Comparison of ENCODE assay signal across 30 cellular contexts in genomic region chr16:13839577-13839976, GRCh38.
DNase-seq lines count a peak whose midpoint lies in the region; ATAC-seq, FAIRE-seq and TF ChIP-seq lines count a peak whose summit lies in the region.
"Had no signal": no experiment of that assay in that cellular context is flagged by ENCODE, and none has a peak within 500 bp of the region (broad histone marks: within the 10 kb centered on the region; RNA-seq: fewer than 3 reads in every experiment).

No MANE protein-coding gene starts in this region.

- no peaks in the 10 kb centered on the region for H3K9me3 ChIP-seq in SK-N-SH
- no peaks in the 10 kb centered on the region for H3K9me3 ChIP-seq in Karpas-422 (ENCODE audit: low read length)
- no peaks in the 10 kb centered on the region for H3K9me3 ChIP-seq in GM12878 (replicated peaks; ENCODE audit: control insufficient read depth, insufficient read depth, low read length)
- H3K9me3 ChIP-seq: gastrocnemius medialis, left lung, stomach, thyroid gland had no signal

- TF ChIP-seq CTCF in SK-N-SH (IDR thresholded peaks at IDR 0.05), result peak; percentile 7; the same call in 1 of the 2 replicates
- peak in 2 of 3 experiments; percentile 10 to 14; a peak in 1 of 6 replicates for TF ChIP-seq CTCF in GM12878 (IDR thresholded peaks at IDR 0.05 in 2 of 3, conservative IDR thresholded peaks at IDR 0.05 in 1 of 3; ENCODE audit: control insufficient read depth in 2 of 3, extremely low read depth in 1 of 3, insufficient read depth in 1 of 3, low read depth in 3 of 3, low read length in 3 of 3)
- peak; percentile 8 for TF ChIP-seq CTCF in progenitor cell of endocrine pancreas (IDR thresholded peaks at IDR 0.05; ENCODE audit: unreplicated experiment)

- POLR2A ChIA-PET in SK-N-SH (lab: Yijun Ruan, JAX), result no interaction called here
- POLR2A ChIA-PET in GM12878 (lab: Charles Lee), result no interaction called here

- no peaks in the 10 kb centered on the region for H4K20me1 ChIP-seq in SK-N-SH (ENCODE audit: insufficient read depth)
- no peaks in the 10 kb centered on the region for H4K20me1 ChIP-seq in Karpas-422 (ENCODE audit: insufficient read depth, low read depth, low read length)
- no peaks in the 10 kb centered on the region for H4K20me1 ChIP-seq in GM12878 (ENCODE audit: control insufficient read depth, insufficient read depth)

- no TSS peak for BruUV-seq in GM12878 (replicated peaks; lab: Mats Ljungman, UMichigan)

- H3K9me2 ChIP-seq in SK-N-SH (no peaks in the 10 kb centered on the region), Karpas-422 (replicated peaks; ENCODE audit: insufficient read depth, low read length) (no peaks in the 10 kb centered on the region)

- no peak for TF ChIP-seq EP300 in SK-N-SH (IDR thresholded peaks at IDR 0.05; ENCODE audit: borderline replicate concordance in 1 of 2, low read depth in 1 of 2, low read length in 1 of 2)
- TF ChIP-seq EP300 in GM12878 (IDR thresholded peaks at IDR 0.05; ENCODE audit: borderline replicate concordance in 1 of 2, control insufficient read depth in 1 of 2, low read depth in 2 of 2, low read length in 2 of 2), result no peak

- RAD21 ChIA-PET in GM12878 (lab: Charles Lee; ENCODE audit: unreplicated experiment), result no interaction called here

- H3K27me3 Mint-ChIP-seq in progenitor cell of endocrine pancreas, result peaks cover 11% of the 10 kb centered on the region
- H3K27me3 Mint-ChIP-seq: activated CD4-positive, alpha-beta T cell treated with anti-CD3 and anti-CD28 coated beads, Interleukin-2, amount 10 ng/mL, durations not matched to agents 7 days and 5 days; activated naive CD8-positive, alpha-beta T cell treated with anti-CD3 and anti-CD28 coated beads, Interleukin-2, amount 10 ng/mL, durations not matched to agents 7 days and 5 days had no signal

- SMC1A ChIA-PET in GM12878 (lab: Charles Lee; ENCODE audit: uncharacterized antibody, unreplicated experiment), result no interaction called here

- H3K9ac ChIP-seq in SK-N-SH (no peak overlapping the region), Karpas-422 (ENCODE audit: low read length) (no peak overlapping the region), GM12878 (ENCODE audit: control insufficient read depth, insufficient read depth, low read length) (no peak overlapping the region)

- TF ChIP-seq RAD21 in SK-N-SH (IDR thresholded peaks at IDR 0.05; ENCODE audit: low read length) (no peak), GM12878 (IDR thresholded peaks at IDR 0.05; ENCODE audit: insufficient read depth, low read depth, low read length) (no peak)

- H3K4me1 ChIP-seq in SK-N-SH (ENCODE audit: control insufficient read depth in 1 of 2, insufficient read depth in 2 of 2, low read depth in 1 of 2, low read length in 1 of 2) (no peaks in the 10 kb centered on the region), Karpas-422 (ENCODE audit: low read length) (no peaks in the 10 kb centered on the region), GM12878 (ENCODE audit: control insufficient read depth, insufficient read depth, low read length) (peaks cover 3% of the 10 kb centered on the region)
- H3K4me1 ChIP-seq: gastrocnemius medialis, left lung, stomach, thyroid gland had no signal

- H3K9me3 Mint-ChIP-seq in progenitor cell of endocrine pancreas (ENCODE audit: low read depth), result no peaks in the 10 kb centered on the region
- H3K9me3 Mint-ChIP-seq: activated CD4-positive, alpha-beta T cell treated with anti-CD3 and anti-CD28 coated beads, Interleukin-2, amount 10 ng/mL, durations not matched to agents 7 days and 5 days; activated naive CD8-positive, alpha-beta T cell treated with anti-CD3 and anti-CD28 coated beads, Interleukin-2, amount 10 ng/mL, durations not matched to agents 7 days and 5 days; activated T-cell treated with anti-CD3 and anti-CD28 coated beads, Interleukin-2, amount 50 U/mL, for 24 hours had no signal

- H3K36me3 Mint-ChIP-seq in progenitor cell of endocrine pancreas (ENCODE audit: insufficient read depth), result no peaks in the 10 kb centered on the region
- H3K36me3 Mint-ChIP-seq: activated naive CD8-positive, alpha-beta T cell treated with anti-CD3 and anti-CD28 coated beads, Interleukin-2, amount 10 ng/mL, durations not matched to agents 7 days and 5 days; naive B cell had no signal

- H3K4me2 ChIP-seq in SK-N-SH (no peak overlapping the region), Karpas-422 (ENCODE audit: low read depth, low read length, poor library complexity, severe bottlenecking) (no peak overlapping the region), GM12878 (ENCODE audit: control insufficient read depth, insufficient read depth) (no peak overlapping the region)

- H3K79me2 ChIP-seq in SK-N-SH (ENCODE audit: insufficient read depth) (no peaks in the 10 kb centered on the region), Karpas-422 (ENCODE audit: low read length) (no peaks in the 10 kb centered on the region), GM12878 (ENCODE audit: control insufficient read depth, insufficient read depth, low read length) (no peaks in the 10 kb centered on the region)

- intact Hi-C loops in GM12878 (cut with micrococcal nuclease; ENCODE audit: unreplicated experiment) (no loop called here), left colon (cut with DNase I, micrococcal nuclease) (no loop called here)

- WGBS in SK-N-SH (ENCODE audit: low lambda C conversion rate), result 5% methylated on average over 3 of the region's 3 CpGs
- WGBS in GM12878 (ENCODE audit: insufficient coverage, insufficient replicate concordance, low lambda C conversion rate, missing lambda C conversion rate), result 0% methylated on average over 3 of the region's 3 CpGs

- no peak overlapping the region for H2AFZ ChIP-seq in SK-N-SH (ENCODE audit: low read depth)
- no peak overlapping the region for H2AFZ ChIP-seq in Karpas-422 (ENCODE audit: low read length)
- H2AFZ ChIP-seq in GM12878 (ENCODE audit: control insufficient read depth, low read depth, low read length), result no peak overlapping the region

- FAIRE-seq in GM12878 (lab: Jason Lieb, UNC), result no peak

- ATAC-seq in SK-N-SH treated with all-trans-retinoic acid at 6 μM for 48 hours (no peak), GM12878 (no peak), GM19023 (IDR thresholded peaks at IDR 0.05; ENCODE audit: unreplicated experiment) (no peak), left colon (no peak)
- ATAC-seq: gastrocnemius medialis, left lung, PC-3 had no signal

- H3K27me3 ChIP-seq in SK-N-SH (ENCODE audit: insufficient read depth) (no peaks in the 10 kb centered on the region; the same call in 1 of the 2 replicates), Karpas-422 (ENCODE audit: low read length) (no peaks in the 10 kb centered on the region), GM12878 (replicated peaks in 1 of 2; ENCODE audit: control insufficient read depth in 2 of 2, insufficient read depth in 2 of 2, low read length in 1 of 2) (peaks cover 0 to 2% of the 10 kb centered on the region in 2 experiments; a peak in 2 of 4 replicates)
- H3K27me3 ChIP-seq: gastrocnemius medialis, stomach, thyroid gland had no signal

- in situ Hi-C loops in GM12878 (cut with MboI), result no loop called here

- no peak overlapping the region for H3K4me3 ChIP-seq in SK-N-SH (ENCODE audit: low read depth in 2 of 2, low read length in 1 of 2)
- no peak overlapping the region for H3K4me3 ChIP-seq in Karpas-422 (ENCODE audit: low read length)
- H3K4me3 ChIP-seq in GM12878, result no peak overlapping the region
- H3K4me3 ChIP-seq: gastrocnemius medialis, left lung, stomach, thyroid gland had no signal

- DNase-seq in SK-N-SH, result no peak
- DNase-seq in Karpas-422, result peak; percentile 58
- no peak for DNase-seq in GM12878 (ENCODE audit: low read depth, low spot score)
- no peak for DNase-seq in progenitor cell of endocrine pancreas (ENCODE audit: low spot score, unreplicated experiment)
- no peak for DNase-seq in Ammon's horn (ENCODE audit: low spot score)
- no peak for DNase-seq in left colon
- DNase-seq: activated CD4-positive, alpha-beta T cell treated with anti-CD3 and anti-CD28 coated beads, Interleukin-2, amount 10 ng/mL, durations not matched to agents 7 days and 5 days; activated gamma-delta T cell; activated naive CD8-positive, alpha-beta T cell treated with anti-CD3 and anti-CD28 coated beads, Interleukin-2, amount 10 ng/mL, durations not matched to agents 7 days and 5 days; activated T-cell treated with anti-CD3 and anti-CD28 coated beads, Interleukin-2, amount 50 U/mL, for 24 hours; DMS153; gastrocnemius medialis; hippocampal formation; IMR-90; left lung; mesenchymal stem cell; naive B cell; NCI-H1436 treated with DMSO at 0.1 percent for 48 hours; NCI-H2107; NCI-H446 treated with DMSO at 0.1 percent for 48 hours; NCI-H82; PC-3; Right ventricle myocardium superior; stomach; SW 1271; T1000; thyroid gland; WERI-Rb-1 had no signal

- no peaks in the 10 kb centered on the region for H3K4me1 Mint-ChIP-seq in progenitor cell of endocrine pancreas (ENCODE audit: low read depth)
- H3K4me1 Mint-ChIP-seq: activated CD4-positive, alpha-beta T cell treated with anti-CD3 and anti-CD28 coated beads, Interleukin-2, amount 10 ng/mL, durations not matched to agents 7 days and 5 days; activated naive CD8-positive, alpha-beta T cell treated with anti-CD3 and anti-CD28 coated beads, Interleukin-2, amount 10 ng/mL, durations not matched to agents 7 days and 5 days; naive B cell had no signal

- H3K27ac ChIP-seq in SK-N-SH (ENCODE audit: low read depth in 2 of 2, low read length in 1 of 2) (no peak overlapping the region), Karpas-422 (ENCODE audit: low read length) (no peak overlapping the region), GM12878 (ENCODE audit: control insufficient read depth, insufficient read depth) (no peak overlapping the region)
- H3K27ac ChIP-seq: gastrocnemius medialis, left lung, stomach, thyroid gland, WERI-Rb-1 had no signal

- H3F3A ChIP-seq in SK-N-SH (replicated peaks; ENCODE audit: insufficient read depth), result no peaks in the 10 kb centered on the region

- TF ChIP-seq POLR2A in GM12878 (IDR thresholded peaks at IDR 0.05; ENCODE audit: low read depth, low read length), result no peak

- H3K36me3 ChIP-seq in SK-N-SH (replicated peaks in 1 of 2; ENCODE audit: control insufficient read depth in 1 of 2, insufficient read depth in 2 of 2, low read length in 1 of 2) (no peaks in the 10 kb centered on the region), Karpas-422 (ENCODE audit: insufficient read depth, low read length) (no peaks in the 10 kb centered on the region), GM12878 (ENCODE audit: control insufficient read depth in 2 of 2, insufficient read depth in 2 of 2, low read length in 1 of 2) (no peaks in the 10 kb centered on the region)
- H3K36me3 ChIP-seq: gastrocnemius medialis, left lung, stomach, thyroid gland, WERI-Rb-1 had no signal

- no peak overlapping the region for H3K27ac Mint-ChIP-seq in progenitor cell of endocrine pancreas
- H3K27ac Mint-ChIP-seq: activated CD4-positive, alpha-beta T cell treated with anti-CD3 and anti-CD28 coated beads, Interleukin-2, amount 10 ng/mL, durations not matched to agents 7 days and 5 days; activated naive CD8-positive, alpha-beta T cell treated with anti-CD3 and anti-CD28 coated beads, Interleukin-2, amount 10 ng/mL, durations not matched to agents 7 days and 5 days; activated T-cell treated with anti-CD3 and anti-CD28 coated beads, Interleukin-2, amount 50 U/mL, for 24 hours; naive B cell had no signal

- CTCF ChIA-PET in SK-N-SH (lab: Yijun Ruan, JAX), result no interaction called here
- CTCF ChIA-PET in GM12878 (lab: Yijun Ruan, JAX), result interaction anchor here (1.1 kb wide), 1 partner anchor 9 kb away, joined by 4 read pairs; no protein-coding TSS in a partner anchor

- H3K4me3 Mint-ChIP-seq in progenitor cell of endocrine pancreas (ENCODE audit: low read depth), result no peak overlapping the region
- H3K4me3 Mint-ChIP-seq: activated CD4-positive, alpha-beta T cell treated with anti-CD3 and anti-CD28 coated beads, Interleukin-2, amount 10 ng/mL, durations not matched to agents 7 days and 5 days; activated naive CD8-positive, alpha-beta T cell treated with anti-CD3 and anti-CD28 coated beads, Interleukin-2, amount 10 ng/mL, durations not matched to agents 7 days and 5 days; activated T-cell treated with anti-CD3 and anti-CD28 coated beads, Interleukin-2, amount 50 U/mL, for 24 hours; naive B cell had no signal

Comparison
In these comparisons a context has a peak if more than half of its experiments do, and no peak if none do; other contexts are left out.
1. Of the 26 proteins assayed by ChIP-seq in both GM12878 and SK-N-SH: peak only in GM12878: none; only in SK-N-SH: none; in both: CTCF; in neither: 25.